ENCODE assay signal across 26 cellular contexts in the genomic region with DNA sequence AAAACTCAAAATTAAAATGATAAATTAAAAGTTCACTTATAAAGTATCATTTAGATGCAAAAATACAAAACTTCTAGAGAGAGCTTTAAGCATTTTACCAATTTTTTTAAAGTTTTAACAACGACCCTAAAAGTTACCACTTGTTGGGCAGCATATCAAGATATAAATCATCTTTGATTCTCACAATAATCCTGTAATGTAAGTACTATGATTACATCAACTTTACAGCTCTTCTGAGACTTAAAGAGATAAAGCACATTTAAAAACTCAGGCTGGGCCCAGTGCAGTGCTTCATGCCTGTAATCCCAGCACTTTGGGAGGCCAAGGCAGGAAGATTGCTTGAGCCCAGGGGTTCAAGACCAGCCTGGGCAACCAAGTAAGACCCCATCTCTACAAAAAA.
"Had no signal": no experiment of that assay in that cellular context is flagged by ENCODE, and none has a peak within 500 bp of the region (broad histone marks: within the 10 kb centered on the region; RNA-seq: fewer than 3 reads in every experiment).

No MANE protein-coding gene starts in this region.

- ATAC-seq: naive thymus-derived CD8-positive, alpha-beta T cell; natural killer cell treated with Interleukin-12 subunit alpha and Interleukin-12 subunit beta and Interleukin-15 and Interleukin-18, amount 100 ng/mL, for 72 hours; pancreas; right lobe of liver; stimulated activated effector memory CD8-positive, alpha-beta T cell treated with anti-CD3 and anti-CD28 coated beads, Interleukin-12 subunit alpha, Interleukin-12 subunit beta, amount 100 ng/mL, for 72 hours; stimulated activated naive B cell treated with anti-CD40 and anti-IgM and Interleukin-4, amounts not matched to agents 10 μg/mL and 1 μg/mL and 100 μg/mL, for 72 hours had no signal

- H3K27ac ChIP-seq: neutrophil, pancreas, prostate gland, right atrium auricular region, right lobe of liver, sigmoid colon, stomach, thoracic aorta, thyroid gland, tibial nerve, upper lobe of left lung, vagina had no signal

- H3K4me1 ChIP-seq: pancreas, prostate gland, right atrium auricular region, right lobe of liver, sigmoid colon, stomach, thyroid gland, tibial nerve, upper lobe of left lung, vagina had no signal

- H3K27me3 ChIP-seq: neutrophil, pancreas, right atrium auricular region, right lobe of liver, sigmoid colon, stomach, thyroid gland, tibial nerve, upper lobe of left lung, vagina had no signal

- H3K4me3 ChIP-seq: pancreas, prostate gland, right atrium auricular region, right lobe of liver, sigmoid colon, stomach, thoracic aorta, thyroid gland, tibial nerve, upper lobe of left lung, vagina had no signal

- H3K36me3 ChIP-seq: neutrophil, pancreas, prostate gland, right atrium auricular region, right lobe of liver, sigmoid colon, stomach, thoracic aorta, thyroid gland, tibial nerve, upper lobe of left lung, vagina had no signal

- H3K9me3 ChIP-seq: neutrophil, pancreas, prostate gland, right lobe of liver, sigmoid colon, thoracic aorta, thyroid gland, upper lobe of left lung, vagina had no signal

- DNase-seq: naive thymus-derived CD8-positive, alpha-beta T cell; nephron progenitor cell; nucleus accumbens; pancreas; retina; right lobe of liver; sigmoid colon; small intestine; stimulated activated CD4-positive, alpha-beta T cell treated with anti-CD3 and anti-CD28 coated beads, Interleukin-15, amount 100 ng/mL, for 24 hours; stimulated activated CD4-positive, alpha-beta T cell treated with anti-CD3 and anti-CD28 coated beads, Interleukin-2, amount 100 ng/mL, for 24 hours; stimulated activated CD4-positive, alpha-beta T cell treated with anti-CD3 and anti-CD28 coated beads, Interleukin-2, amount 100 ng/mL, for 48 hours; stimulated activated CD4-positive, alpha-beta T cell treated with anti-CD3 and anti-CD28 coated beads, Interleukin-4, amount 100 ng/mL, for 24 hours; stimulated activated naive B cell treated with anti-CD40 and anti-IgM and Interleukin-4, amounts not matched to agents 10 μg/mL and 1 μg/mL and 100 μg/mL, for 72 hours; stimulated activated naive CD4-positive, alpha-beta T cell treated with Interleukin-2 at 50 U/mL for 16 hours; stomach; thyroid gland; trophoblast cell; upper lobe of left lung had no signal
